ENCODE assay signal across 17 cellular contexts in genomic region chr17:5431929-5432556, GRCh38. TPM values are rescaled to one million over a fixed set of nuclear protein-coding genes. Genes with fewer than 3 reads are reported as not detected.
DNase-seq lines count a peak whose midpoint lies in the region; ATAC-seq, FAIRE-seq and TF ChIP-seq lines count a peak whose summit lies in the region.
"Had no signal": no experiment of that assay in that cellular context is flagged by ENCODE, and none has a peak within 500 bp of the region (broad histone marks: within the 10 kb centered on the region; RNA-seq: fewer than 3 reads in every experiment).

No MANE protein-coding gene starts in this region.

- no peaks in the 10 kb centered on the region for H3K9me2 ChIP-seq in GM23338 (ENCODE audit: insufficient read depth)

- peaks cover 51% of the 10 kb centered on the region for H3F3A ChIP-seq in GM23338 (replicated peaks; ENCODE audit: low read depth)

- H3K79me2 ChIP-seq in GM23338 (replicated peaks; ENCODE audit: insufficient read depth): peaks cover 18% of the 10 kb centered on the region

- TF ChIP-seq CTCF in A549 (IDR thresholded peaks at IDR 0.05): no peak
- no peak for TF ChIP-seq CTCF in GM23338 (conservative IDR thresholded peaks at IDR 0.05; ENCODE audit: low read depth in 2 of 2)
- TF ChIP-seq CTCF in esophagus squamous epithelium (IDR thresholded peaks at IDR 0.05): no peak
- no peak for TF ChIP-seq CTCF in upper lobe of right lung (IDR thresholded peaks at IDR 0.05)

- H3K4me3 ChIP-seq in A549 (no peak overlapping the region), GM23338 (no peak overlapping the region), esophagus squamous epithelium (no peak overlapping the region), upper lobe of right lung (no peak overlapping the region)
- H3K4me3 ChIP-seq: SJCRH30 had no signal

- H3K4me3 Mint-ChIP-seq in GM23338: no peak overlapping the region
- H3K4me3 Mint-ChIP-seq in activated CD8-positive, alpha-beta T cell treated with anti-CD3 and anti-CD28 coated beads, Interleukin-2, amount 10 ng/mL, durations not matched to agents 7 days and 5 days: no peak overlapping the region

- 86% methylated on average over 4 of the region's 4 CpGs for WGBS in A549 (ENCODE audit: missing lambda C conversion rate)
- 52 to 54% methylated on average over 4 of the region's 4 CpGs for WGBS in esophagus squamous epithelium, 2 donors

- no peak overlapping the region for H3K27ac ChIP-seq in A549
- peak overlapping the region; percentile 78; the same call in 1 of the 2 replicates for H3K27ac ChIP-seq in GM23338 (ENCODE audit: low read depth)
- peak overlapping the region in 3 of 4 donors; percentile 16 to 77 (median 60) for H3K27ac ChIP-seq in esophagus squamous epithelium
- no peak overlapping the region for H3K27ac ChIP-seq in upper lobe of right lung
- H3K27ac ChIP-seq: SJCRH30 had no signal

- no peak for TF ChIP-seq EP300 in A549 (IDR thresholded peaks at IDR 0.05)

- H3K36me3 Mint-ChIP-seq in GM23338 (ENCODE audit: low read depth): peaks cover 95% of the 10 kb centered on the region
- peaks cover 75% of the 10 kb centered on the region for H3K36me3 Mint-ChIP-seq in activated CD8-positive, alpha-beta T cell treated with anti-CD3 and anti-CD28 coated beads, Interleukin-2, amount 10 ng/mL, durations not matched to agents 7 days and 5 days (ENCODE audit: low read depth)

- intact Hi-C loops in esophagus squamous epithelium (cut with DNase I) (no loop called here), upper lobe of right lung (cut with DNase I) (no loop called here)

- H3K9me3 Mint-ChIP-seq in GM23338: no peaks in the 10 kb centered on the region
- no peaks in the 10 kb centered on the region for H3K9me3 Mint-ChIP-seq in activated CD8-positive, alpha-beta T cell treated with anti-CD3 and anti-CD28 coated beads, Interleukin-2, amount 10 ng/mL, durations not matched to agents 7 days and 5 days (ENCODE audit: insufficient read depth)

- H3K27ac Mint-ChIP-seq in GM23338: peak overlapping the region; percentile 25
- H3K27ac Mint-ChIP-seq in activated CD8-positive, alpha-beta T cell treated with anti-CD3 and anti-CD28 coated beads, Interleukin-2, amount 10 ng/mL, durations not matched to agents 7 days and 5 days: peak overlapping the region; percentile 40

- H3K4me1 Mint-ChIP-seq in GM23338: peaks cover 6% of the 10 kb centered on the region; the same call in 1 of the 3 replicates
- peaks cover 22% of the 10 kb centered on the region for H3K4me1 Mint-ChIP-seq in activated CD8-positive, alpha-beta T cell treated with anti-CD3 and anti-CD28 coated beads, Interleukin-2, amount 10 ng/mL, durations not matched to agents 7 days and 5 days (ENCODE audit: low read depth)

- H4K20me1 ChIP-seq in GM23338 (replicated peaks; ENCODE audit: insufficient read depth): peaks cover 43% of the 10 kb centered on the region; the same call in 1 of the 2 replicates

- DNase-seq in A549 (ENCODE audit: low read depth in 1 of 2, low spot score in 1 of 2): no peak
- no peak for DNase-seq in GM23338 (ENCODE audit: low spot score)
- DNase-seq in activated CD8-positive, alpha-beta T cell treated with anti-CD3 and anti-CD28 coated beads, Interleukin-2, amount 10 ng/mL, durations not matched to agents 7 days and 5 days: no peak
- no peak for DNase-seq in esophagus squamous epithelium (lab: John Stamatoyannopoulos, UW)
- DNase-seq in upper lobe of right lung: no peak
- no peak for DNase-seq in cortex of kidney (lab: John Stamatoyannopoulos, UW)
- DNase-seq: activated CD4-positive, alpha-beta T cell treated with anti-CD3 and anti-CD28 coated beads, Interleukin-2, amount 50 U/mL, for 1 hour; GF-D8; left cardiac atrium; MV-4-11; NCI-H2029 treated with DMSO at 0.1 percent for 48 hours; NCI-H510A; SJCRH30; stimulated activated CD4-positive, alpha-beta T cell treated with anti-CD3 and anti-CD28 coated beads, Interleukin-4, amount 100 ng/mL, for 24 hours; stimulated activated CD8-positive, alpha-beta memory T cell treated with anti-CD3 and anti-CD28 coated beads, Interleukin-4, amount 100 ng/mL, for 48 hours had no signal

- TF ChIP-seq RAD21 in A549 (conservative IDR thresholded peaks at IDR 0.05 in 1 of 2, IDR thresholded peaks at IDR 0.05 in 1 of 2): no peak

- TF ChIP-seq POLR2A in A549 (IDR thresholded peaks at IDR 0.05; ENCODE audit: low read length): no peak
- TF ChIP-seq POLR2A in esophagus squamous epithelium (IDR thresholded peaks at IDR 0.05): no peak

- no peaks in the 10 kb centered on the region for H3K9me3 ChIP-seq in A549
- H3K9me3 ChIP-seq in esophagus squamous epithelium: no peaks in the 10 kb centered on the region
- no peaks in the 10 kb centered on the region for H3K9me3 ChIP-seq in upper lobe of right lung
- H3K9me3 ChIP-seq: SJCRH30 had no signal

- no peak overlapping the region for H3K4me2 ChIP-seq in A549
- H3K4me2 ChIP-seq in GM23338: no peak overlapping the region

- H3K27me3 Mint-ChIP-seq in GM23338 (ENCODE audit: insufficient read depth, low read depth, poor library complexity): peaks cover 9% of the 10 kb centered on the region
- no peaks in the 10 kb centered on the region for H3K27me3 Mint-ChIP-seq in activated CD8-positive, alpha-beta T cell treated with anti-CD3 and anti-CD28 coated beads, Interleukin-2, amount 10 ng/mL, durations not matched to agents 7 days and 5 days (ENCODE audit: low read depth)

- POLR2A ChIA-PET in A549 (lab: Yijun Ruan, JAX): interaction anchor here (1.0 to 2.5 kb wide), 2 partner anchors 13 to 37 kb away, joined by 3 to 18 read pairs; partner anchors contain the start of genes NUP88 and RPAIN
- POLR2A ChIA-PET in activated CD8-positive, alpha-beta T cell treated with anti-CD3 and anti-CD28 coated beads, Interleukin-2, amount 10 ng/mL, durations not matched to agents 7 days and 5 days (lab: Charles Lee): interaction anchor here (1.1 kb wide), 1 partner anchor 13 kb away, joined by 5 read pairs; the partner anchor contains the start of genes NUP88 and RPAIN

- CTCF ChIA-PET in A549 (lab: Yijun Ruan, JAX): interaction anchor here (1.0 to 2.4 kb wide), 5 partner anchors 9 to 183 kb away, joined by 3 to 11 read pairs (median 7); no protein-coding TSS in a partner anchor
- CTCF ChIA-PET in activated CD8-positive, alpha-beta T cell treated with anti-CD3 and anti-CD28 coated beads, Interleukin-2, amount 10 ng/mL, durations not matched to agents 7 days and 5 days (lab: Charles Lee): no interaction called here

- ATAC-seq in A549 (peak in 1 of 2 experiments; percentile 17; a peak in 1 of 6 replicates), GM23338 (no peak), upper lobe of right lung (no peak), HG03108 (IDR thresholded peaks at IDR 0.05; ENCODE audit: unreplicated experiment) (no peak), GM21529 (IDR thresholded peaks at IDR 0.05; ENCODE audit: unreplicated experiment) (no peak)
- ATAC-seq in activated CD8-positive, alpha-beta T cell treated with anti-CD3 and anti-CD28 coated beads, Interleukin-2, amount 10 ng/mL, durations not matched to agents 7 days and 5 days: no peak
- ATAC-seq: left cardiac atrium had no signal

- no peak for FAIRE-seq in A549 (lab: Jason Lieb, UNC)

- H3K36me3 ChIP-seq in GM23338 (ENCODE audit: insufficient read depth) (peaks cover 77% of the 10 kb centered on the region), esophagus squamous epithelium (peaks cover 6 to 99% (median 32%) of the 10 kb centered on the region in 3 donors), upper lobe of right lung (peaks cover 89% of the 10 kb centered on the region)

- peaks cover 17% of the 10 kb centered on the region for H3K4me1 ChIP-seq in A549
- no peaks in the 10 kb centered on the region for H3K4me1 ChIP-seq in GM23338 (ENCODE audit: insufficient read depth)
- peaks cover 0 to 53% (median 7%) of the 10 kb centered on the region in 3 donors for H3K4me1 ChIP-seq in esophagus squamous epithelium
- peaks cover under 1% of the 10 kb centered on the region for H3K4me1 ChIP-seq in upper lobe of right lung
- H3K4me1 ChIP-seq: SJCRH30 had no signal

- H2AFZ ChIP-seq in GM23338: no peak overlapping the region

- H3K27me3 ChIP-seq in GM23338 (ENCODE audit: insufficient read depth) (no peaks in the 10 kb centered on the region), esophagus squamous epithelium (no peaks in the 10 kb centered on the region), upper lobe of right lung (no peaks in the 10 kb centered on the region)
- H3K27me3 ChIP-seq: SJCRH30 had no signal

RNA-seq across cellular contexts. Expression of gene C1QBP, which starts 6.9 kb away (rescaled TPM):
- polyA plus RNA-seq in A549 (2011; rRNA removed) (448 and 683 TPM in 2 replicates), A549 (2017; fragmentation: RNase III; extraction: RNeasy Plus Mini Kit Qiagen cat#74134 plus additional on column Dnase treatment) (527 to 609 TPM (median 557 TPM) in 3 replicates), GM23338 (2016; fragmentation: Nextera tagmentation; extraction: Ambion mirVana) (671 and 704 TPM in 2 replicates)
- 405 and 410 TPM in 2 replicates for polyA plus RNA-seq in A549 (2012; cell fraction: cytosol; rRNA removed)
- polyA plus RNA-seq in A549 (2012; cell fraction: nucleus; rRNA removed): 229 and 230 TPM in 2 replicates
- 196 and 215 TPM in 2 replicates for polyA minus RNA-seq in A549 (2011; rRNA and poly(A)+ RNA removed)
- total RNA-seq in GM23338 (2014; rRNA removed; shearing (Covaris generic)): 478 and 532 TPM in 2 replicates
- total RNA-seq in activated CD8-positive, alpha-beta T cell treated with anti-CD3 and anti-CD28 coated beads, Interleukin-2, amount 10 ng/mL, durations not matched to agents 7 days and 5 days: 100 to 1,000 TPM; 178 to 181 TPM
- total RNA-seq in esophagus squamous epithelium (100 to 1,000 TPM; 163 to 327 (median 228) TPM), upper lobe of right lung (73.7 TPM)

RNA-seq across cellular contexts. Expression of gene RPAIN, which starts 12.1 kb away (rescaled TPM):
- polyA plus RNA-seq in A549 (2011; rRNA removed) (62.9 and 67.6 TPM in 2 replicates), A549 (2017; fragmentation: RNase III; extraction: RNeasy Plus Mini Kit Qiagen cat#74134 plus additional on column Dnase treatment) (71.9 to 81.2 TPM (median 72.8 TPM) in 3 replicates), GM23338 (2016; fragmentation: Nextera tagmentation; extraction: Ambion mirVana) (109 and 115 TPM in 2 replicates)
- 38.2 and 49.2 TPM in 2 replicates for polyA plus RNA-seq in A549 (2012; cell fraction: cytosol; rRNA removed)
- 26.4 and 43.8 TPM in 2 replicates for polyA plus RNA-seq in A549 (2012; cell fraction: nucleus; rRNA removed)
- 24.1 and 26.2 TPM in 2 replicates for polyA minus RNA-seq in A549 (2011; rRNA and poly(A)+ RNA removed)
- 69.7 and 88.5 TPM in 2 replicates for total RNA-seq in GM23338 (2014; rRNA removed; shearing (Covaris generic))
- total RNA-seq in activated CD8-positive, alpha-beta T cell treated with anti-CD3 and anti-CD28 coated beads, Interleukin-2, amount 10 ng/mL, durations not matched to agents 7 days and 5 days: 10 to 100 TPM; 47.2 TPM
- total RNA-seq in esophagus squamous epithelium (10 to 100 TPM; 22.4 to 37.4 (median 29.8) TPM), upper lobe of right lung (32.9 TPM)

RNA-seq across cellular contexts. Expression of gene NUP88, which starts 12.6 kb away (rescaled TPM):
- polyA plus RNA-seq in A549 (2011; rRNA removed) (175 and 180 TPM in 2 replicates), A549 (2017; fragmentation: RNase III; extraction: RNeasy Plus Mini Kit Qiagen cat#74134 plus additional on column Dnase treatment) (121 to 133 TPM (median 121 TPM) in 3 replicates), GM23338 (2016; fragmentation: Nextera tagmentation; extraction: Ambion mirVana) (103 and 110 TPM in 2 replicates)
- 104 and 114 TPM in 2 replicates for polyA plus RNA-seq in A549 (2012; cell fraction: cytosol; rRNA removed)
- polyA plus RNA-seq in A549 (2012; cell fraction: nucleus; rRNA removed): 70.5 and 76.3 TPM in 2 replicates
- 128 and 136 TPM in 2 replicates for polyA minus RNA-seq in A549 (2011; rRNA and poly(A)+ RNA removed)
- 140 and 172 TPM in 2 replicates for total RNA-seq in GM23338 (2014; rRNA removed; shearing (Covaris generic))
- 100 to 1,000 TPM in 1 of 2 experiments, 10 to 100 TPM in 1; 97.2 to 105 TPM for total RNA-seq in activated CD8-positive, alpha-beta T cell treated with anti-CD3 and anti-CD28 coated beads, Interleukin-2, amount 10 ng/mL, durations not matched to agents 7 days and 5 days
- total RNA-seq in esophagus squamous epithelium (10 to 100 TPM; 35.7 to 79.5 (median 69.5) TPM), upper lobe of right lung (40.4 TPM)

RNA-seq across cellular contexts. Expression of gene DHX33, which starts 36.7 kb away (rescaled TPM):
- polyA plus RNA-seq in A549 (2011; rRNA removed) (29.5 and 35.7 TPM in 2 replicates), A549 (2017; fragmentation: RNase III; extraction: RNeasy Plus Mini Kit Qiagen cat#74134 plus additional on column Dnase treatment) (26.7 to 30.4 TPM (median 27.8 TPM) in 3 replicates), GM23338 (2016; fragmentation: Nextera tagmentation; extraction: Ambion mirVana) (20.3 and 21.1 TPM in 2 replicates)
- polyA plus RNA-seq in A549 (2012; cell fraction: cytosol; rRNA removed): 22.6 and 27.4 TPM in 2 replicates
- polyA plus RNA-seq in A549 (2012; cell fraction: nucleus; rRNA removed): 29.3 and 29.4 TPM in 2 replicates
- polyA minus RNA-seq in A549 (2011; rRNA and poly(A)+ RNA removed): 44.9 and 53.7 TPM in 2 replicates
- total RNA-seq in GM23338 (2014; rRNA removed; shearing (Covaris generic)): 53.6 and 57.1 TPM in 2 replicates
- 10 to 100 TPM; 16.9 to 18.3 TPM for total RNA-seq in activated CD8-positive, alpha-beta T cell treated with anti-CD3 and anti-CD28 coated beads, Interleukin-2, amount 10 ng/mL, durations not matched to agents 7 days and 5 days
- total RNA-seq in esophagus squamous epithelium (10 to 100 TPM in 2 of 4 donors, 1 to 10 TPM in 2; 5.2 to 13.9 (median 8.8) TPM), upper lobe of right lung (10.4 TPM)

RNA-seq across cellular contexts. Expression of gene DERL2, which starts 53.9 kb away (rescaled TPM):
- polyA plus RNA-seq in A549 (2011; rRNA removed): 137 and 139 TPM in 2 replicates
- 48.4 and 51.9 TPM in 2 replicates for polyA plus RNA-seq in A549 (2012; cell fraction: cytosol; rRNA removed)
- polyA plus RNA-seq in A549 (2012; cell fraction: nucleus; rRNA removed): 33.7 and 50.6 TPM in 2 replicates
- 113 to 120 TPM (median 115 TPM) in 3 replicates for polyA plus RNA-seq in A549 (2017; fragmentation: RNase III; extraction: RNeasy Plus Mini Kit Qiagen cat#74134 plus additional on column Dnase treatment)
- polyA minus RNA-seq in A549 (2011; rRNA and poly(A)+ RNA removed): 33.5 and 38.9 TPM in 2 replicates
- 52.2 and 65.0 TPM in 2 replicates for total RNA-seq in GM23338 (2014; rRNA removed; shearing (Covaris generic))
- 91.0 and 113 TPM in 2 replicates for polyA plus RNA-seq in GM23338 (2016; fragmentation: Nextera tagmentation; extraction: Ambion mirVana)
- 10 to 100 TPM; 66.0 to 71.1 TPM for total RNA-seq in activated CD8-positive, alpha-beta T cell treated with anti-CD3 and anti-CD28 coated beads, Interleukin-2, amount 10 ng/mL, durations not matched to agents 7 days and 5 days
- 10 to 100 TPM; 28.2 to 48.8 (median 38.1) TPM for total RNA-seq in esophagus squamous epithelium
- 64.0 TPM for total RNA-seq in upper lobe of right lung

Comparison
In these comparisons a context has a peak if more than half of its experiments do, and no peak if none do; other contexts are left out.
1. H3K27ac ChIP-seq: peak in GM23338 (single experiment) and esophagus squamous epithelium (3 of 4); none in A549 (0 of 2) and upper lobe of right lung (single experiment).